ENCODE assay signal across 9 cellular contexts in genomic region chr2:197454923-197455322, GRCh38. TPM values are rescaled to one million over a fixed set of nuclear protein-coding genes. Genes with fewer than 3 reads are reported as not detected.
DNase-seq lines count a peak whose midpoint lies in the region; FAIRE-seq and TF ChIP-seq lines count a peak whose summit lies in the region.
"Had no signal": no experiment of that assay in that cellular context is flagged by ENCODE, and none has a peak within 500 bp of the region (broad histone marks: within the 10 kb centered on the region; RNA-seq: fewer than 3 reads in every experiment).

No MANE protein-coding gene starts in this region.

- H3K27me3 ChIP-seq in GM06990 (replicated peaks; ENCODE audit: control insufficient read depth, insufficient read depth, low read length) (no peaks in the 10 kb centered on the region), esophagus muscularis mucosa (no peaks in the 10 kb centered on the region)

- H3K9me3 Mint-ChIP-seq in progenitor cell of endocrine pancreas (ENCODE audit: low read depth) = no peaks in the 10 kb centered on the region

- no peaks in the 10 kb centered on the region for H3K27me3 Mint-ChIP-seq in progenitor cell of endocrine pancreas

- peak overlapping the region; percentile 95 for H3K4me3 Mint-ChIP-seq in progenitor cell of endocrine pancreas (ENCODE audit: low read depth)

- peaks cover 1% of the 10 kb centered on the region for H3K36me3 Mint-ChIP-seq in progenitor cell of endocrine pancreas (ENCODE audit: insufficient read depth)

- peak overlapping the region; percentile 98 for H3K27ac Mint-ChIP-seq in progenitor cell of endocrine pancreas

- peaks cover 15% of the 10 kb centered on the region for H3K4me1 Mint-ChIP-seq in progenitor cell of endocrine pancreas (ENCODE audit: low read depth)

- intact Hi-C loops in esophagus muscularis mucosa (cut with DNase I) = loop anchor here (2.0 to 10.0 kb wide), 2 partner anchors 42 to 250 kb away; partner anchors contain the start of gene MARS2

- FAIRE-seq in urothelium cell line (lab: Jason Lieb, UNC) = no peak
- FAIRE-seq: GM18507 had no signal

- H3K27ac ChIP-seq in esophagus muscularis mucosa (replicated peaks in 1 of 4) (peak overlapping the region in 2 of 4 donors; percentile 99 to 100), substantia nigra (ENCODE audit: low read depth, low read length, poor library complexity, severe bottlenecking) (no peak overlapping the region)

- no peak for TF ChIP-seq POLR2A in esophagus muscularis mucosa (IDR thresholded peaks at IDR 0.05; ENCODE audit: low read depth)

- no peak for TF ChIP-seq CTCF in GM06990 (IDR thresholded peaks at IDR 0.05; ENCODE audit: insufficient read depth, low read length, poor library complexity, severe bottlenecking)
- TF ChIP-seq CTCF in esophagus muscularis mucosa (IDR thresholded peaks at IDR 0.05) = no peak
- TF ChIP-seq CTCF in progenitor cell of endocrine pancreas (IDR thresholded peaks at IDR 0.05; ENCODE audit: unreplicated experiment) = no peak

- DNase-seq in GM06990 (ENCODE audit: extremely low read depth, insufficient read length) (no peak), RKO (ENCODE audit: low spot score) (peak; percentile 30), esophagus muscularis mucosa (ENCODE audit: extremely low spot score) (no peak), progenitor cell of endocrine pancreas (ENCODE audit: low spot score, unreplicated experiment) (no peak), medulla oblongata (ENCODE audit: extremely low spot score) (no peak), urothelium cell line (ENCODE audit: low spot score) (no peak), kidney glomerular epithelial cell (lab: John Stamatoyannopoulos, UW) (no peak), substantia nigra (lab: John Stamatoyannopoulos, UW) (no peak)

- H3K9me3 ChIP-seq in esophagus muscularis mucosa = no peaks in the 10 kb centered on the region

- WGBS in esophagus muscularis mucosa = 83% methylated on average over 2 of the region's 2 CpGs

- H3K4me1 ChIP-seq in esophagus muscularis mucosa = peaks cover 22 to 58% (median 45%) of the 10 kb centered on the region in 4 donors

- H3K4me3 ChIP-seq in GM06990 (replicated peaks; ENCODE audit: low read depth, low read length) = peak overlapping the region; percentile 93
- H3K4me3 ChIP-seq in esophagus muscularis mucosa = peak overlapping the region; percentile 75 to 87 (median 80)

- TF ChIP-seq EP300 in esophagus muscularis mucosa (IDR thresholded peaks at IDR 0.05) = no peak

- no peaks in the 10 kb centered on the region; the same call in none of the 2 replicates for H3K36me3 ChIP-seq in GM06990 (ENCODE audit: control insufficient read depth, insufficient read depth, low read length)
- peaks cover 0 to 3% (median under 1%) of the 10 kb centered on the region in 4 donors for H3K36me3 ChIP-seq in esophagus muscularis mucosa

RNA-seq across cellular contexts. Expression of gene COQ10B, which starts 1.6 kb away (rescaled TPM):
- 10 to 100 TPM; 27.0 to 58.8 (median 43.8) TPM for total RNA-seq in esophagus muscularis mucosa
- total RNA-seq in progenitor cell of endocrine pancreas = 11.0 and 11.8 TPM in 2 replicates

RNA-seq across cellular contexts. Expression of gene SF3B1, which starts 20.1 kb away (rescaled TPM):
- total RNA-seq in esophagus muscularis mucosa = 100 to 1,000 TPM in 2 of 4 donors, 10 to 100 TPM in 2; 91.5 to 223 (median 130) TPM
- 348 and 370 TPM in 2 replicates for total RNA-seq in progenitor cell of endocrine pancreas

RNA-seq across cellular contexts. Expression of gene HSPD1, which starts 44.7 kb away (rescaled TPM):
- total RNA-seq in esophagus muscularis mucosa = 100 to 1,000 TPM in 3 of 4 donors, 10 to 100 TPM in 1; 84.7 to 142 (median 115) TPM
- 403 and 409 TPM in 2 replicates for total RNA-seq in progenitor cell of endocrine pancreas

RNA-seq across cellular contexts. Expression of gene HSPE1, which starts 45.3 kb away (rescaled TPM):
- 10 to 100 TPM; 46.7 to 93.4 (median 65.2) TPM for total RNA-seq in esophagus muscularis mucosa
- 180 and 185 TPM in 2 replicates for total RNA-seq in progenitor cell of endocrine pancreas
